In the genomic region with DNA sequence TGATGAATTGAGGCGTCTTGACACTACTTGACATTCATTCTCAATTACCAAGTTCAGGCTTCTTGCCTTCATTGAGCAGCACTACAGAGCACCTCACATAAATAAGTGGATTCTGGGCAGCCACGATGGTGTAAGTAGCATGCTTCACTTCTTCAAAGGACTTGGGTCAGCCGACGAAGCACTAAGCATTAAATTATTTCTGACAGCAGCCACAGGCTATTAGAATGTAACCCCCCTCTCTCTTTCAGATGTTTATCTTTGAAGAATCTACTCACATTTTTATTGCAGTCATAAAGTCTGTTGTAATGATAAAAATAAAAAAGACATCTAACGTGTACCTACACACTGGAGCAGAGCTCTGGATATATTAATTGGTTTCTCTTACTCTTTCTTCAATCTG, we compare ENCODE assay signal across 19 cellular contexts.
"Had no signal": no experiment of that assay in that cellular context is flagged by ENCODE, and none has a peak within 500 bp of the region (broad histone marks: within the 10 kb centered on the region; RNA-seq: fewer than 3 reads in every experiment).

No MANE protein-coding gene starts in this region.

- DNase-seq: colonic mucosa; dermis blood vessel endothelial cell; esophagus squamous epithelium; foreskin keratinocyte; kidney; left cardiac atrium; mesendoderm; naive B cell; sigmoid colon; stimulated activated CD4-positive, alpha-beta T cell treated with anti-CD3 and anti-CD28 coated beads, Interleukin-2, amount 100 ng/mL, for 24 hours; stimulated activated CD4-positive, alpha-beta T cell treated with anti-CD3 and anti-CD28 coated beads, Interleukin-4, amount 100 ng/mL, for 4 hours; stimulated activated naive CD4-positive, alpha-beta T cell; stomach; substantia nigra; transverse colon had no signal

- H3K27ac ChIP-seq: colonic mucosa, esophagus squamous epithelium, foreskin keratinocyte, parathyroid adenoma, prostate gland, sigmoid colon, skin epidermis, stomach, thoracic aorta, transverse colon had no signal

- ATAC-seq: foreskin keratinocyte, left cardiac atrium had no signal
